15 cellular contexts compared by ENCODE assay signal in genomic region chr20:25485872-25486271, GRCh38.
A peak's percentile ranks its signal among the peaks of the same experiment; 100 is the strongest.
DNase-seq lines count a peak whose midpoint lies in the region; ATAC-seq, FAIRE-seq and TF ChIP-seq lines count a peak whose summit lies in the region.
"Had no signal": no experiment of that assay in that cellular context is flagged by ENCODE, and none has a peak within 500 bp of the region (broad histone marks: within the 10 kb centered on the region; RNA-seq: fewer than 3 reads in every experiment).

No MANE protein-coding gene starts in this region.

- TF ChIP-seq POLR2A in endothelial cell of umbilical vein (IDR thresholded peaks at IDR 0.05; ENCODE audit: low read depth, low read length), result no peak

- POLR2A ChIA-PET in PC-9 (lab: Charles Lee; ENCODE audit: unreplicated experiment), result no interaction called here
- POLR2A ChIA-PET in endothelial cell of umbilical vein (lab: Charles Lee), result no interaction called here

- H3K4me2 ChIP-seq in DND-41 (ENCODE audit: insufficient read depth, low read length), result peak overlapping the region; percentile 63
- peak overlapping the region; percentile 1 for H3K4me2 ChIP-seq in GM23248 (ENCODE audit: unreplicated experiment)
- no peak overlapping the region for H3K4me2 ChIP-seq in PC-9
- peak overlapping the region; percentile 47 for H3K4me2 ChIP-seq in endothelial cell of umbilical vein (ENCODE audit: insufficient read depth, low read length)
- H3K4me2 ChIP-seq: A549 had no signal

- FAIRE-seq in endothelial cell of umbilical vein (lab: Jason Lieb, UNC), result peak; percentile 4
- FAIRE-seq: G401.6, H54 had no signal

- H3K27ac ChIP-seq in DND-41 (ENCODE audit: low read length) (peak overlapping the region; percentile 81), GM23248 (no peak overlapping the region), PC-9 (0 out of 2 replicates have a peak overlapping the region, but pooled peaks have one; percentile 12), endothelial cell of umbilical vein (ENCODE audit: insufficient read depth, low read depth, low read length) (peak overlapping the region; percentile 53), dorsolateral prefrontal cortex (peak overlapping the region in 1 of 59 donors; percentile 35)
- H3K27ac ChIP-seq: A549 had no signal

- H3K9me2 ChIP-seq in GM23248 (ENCODE audit: insufficient read depth) (no peaks in the 10 kb centered on the region), PC-9 (ENCODE audit: insufficient read depth) (no peaks in the 10 kb centered on the region)

- H2AFZ ChIP-seq in DND-41 (ENCODE audit: low read depth, low read length), result no peak overlapping the region; the same call in 1 of the 2 replicates
- no peak overlapping the region for H2AFZ ChIP-seq in GM23248
- H2AFZ ChIP-seq in PC-9, result no peak overlapping the region
- no peak overlapping the region for H2AFZ ChIP-seq in endothelial cell of umbilical vein (ENCODE audit: low read depth, low read length)

- H4K20me1 ChIP-seq in DND-41 (ENCODE audit: insufficient read depth, low read length) (no peaks in the 10 kb centered on the region), GM23248 (ENCODE audit: insufficient read depth) (no peaks in the 10 kb centered on the region), PC-9 (ENCODE audit: insufficient read depth) (no peaks in the 10 kb centered on the region), endothelial cell of umbilical vein (replicated peaks; ENCODE audit: control insufficient read depth, extremely low read depth, insufficient read depth, low read length) (no peaks in the 10 kb centered on the region)

- CTCF ChIA-PET in PC-9 (lab: Charles Lee) (no interaction called here), endothelial cell of umbilical vein (lab: Charles Lee) (interaction anchor here (1.4 to 1.8 kb wide), 2 partner anchors 55 to 87 kb away, joined by 4 to 5 read pairs; no protein-coding TSS in a partner anchor)

- H3K4me3 ChIP-seq in DND-41 (ENCODE audit: low read depth in 1 of 2, low read length in 2 of 2) (peak overlapping the region in 1 of 2 experiments; percentile 23; a peak in 1 of 4 replicates), GM23248 (no peak overlapping the region), PC-9 (no peak overlapping the region), endothelial cell of umbilical vein (replicated peaks in 1 of 3; ENCODE audit: insufficient read depth in 1 of 3, low read depth in 1 of 3, low read length in 3 of 3) (no peak overlapping the region), dorsolateral prefrontal cortex (no peak overlapping the region)
- H3K4me3 ChIP-seq: A549 had no signal

- intact Hi-C loops in PC-9 (cut with micrococcal nuclease; ENCODE audit: unreplicated experiment), result loop anchor here (1.0 to 10.0 kb wide), 3 partner anchors 11 to 59 kb away; no protein-coding TSS in a partner anchor
- intact Hi-C loops in endothelial cell of umbilical vein (cut with micrococcal nuclease), result loop anchor here (1.0 to 5.0 kb wide), 4 partner anchors 22 to 137 kb away; no protein-coding TSS in a partner anchor
- intact Hi-C loops in Right ventricle myocardium superior (cut with DNase I), result no loop called here
- intact Hi-C loops in dorsolateral prefrontal cortex (cut with DNase I), result no loop called here

- dilution Hi-C loops in endothelial cell of umbilical vein (cut with MboI; ENCODE audit: extremely low pct_ligation_motif_present, low sequenced_read_pairs), result no loop called here

- H3K27me3 ChIP-seq in DND-41 (ENCODE audit: insufficient read depth, low read length, poor library complexity) (no peaks in the 10 kb centered on the region), GM23248 (replicated peaks; ENCODE audit: insufficient read depth) (no peaks in the 10 kb centered on the region), PC-9 (ENCODE audit: insufficient read depth, low read depth) (no peaks in the 10 kb centered on the region), endothelial cell of umbilical vein (ENCODE audit: control insufficient read depth in 2 of 2, insufficient read depth in 2 of 2, low read length in 2 of 2) (no peaks in the 10 kb centered on the region), dorsolateral prefrontal cortex (no peaks in the 10 kb centered on the region)
- H3K27me3 ChIP-seq: BE2C had no signal

- H3K36me3 Mint-ChIP-seq in stimulated activated effector memory CD8-positive, alpha-beta T cell treated with anti-CD3 and anti-CD28 coated beads, Interleukin-12 subunit alpha, Interleukin-12 subunit beta, amount 100 ng/mL, for 72 hours, result no peaks in the 10 kb centered on the region
- H3K36me3 Mint-ChIP-seq: CD8-positive, alpha-beta memory T cell had no signal

- in situ Hi-C loops in GM23248 (cut with MboI), result no loop called here

- H3F3A ChIP-seq in GM23248 (ENCODE audit: insufficient read depth), result no peaks in the 10 kb centered on the region
- peaks cover 5% of the 10 kb centered on the region for H3F3A ChIP-seq in PC-9 (ENCODE audit: insufficient read depth, low read depth)

- ATAC-seq in DND-41 (ENCODE audit: insufficient read depth, low read depth), result peak; percentile 48
- ATAC-seq in Right ventricle myocardium superior (ENCODE audit: poor library complexity), result no peak
- no peak for ATAC-seq in stimulated activated effector memory CD8-positive, alpha-beta T cell treated with anti-CD3 and anti-CD28 coated beads, Interleukin-12 subunit alpha, Interleukin-12 subunit beta, amount 100 ng/mL, for 72 hours
- ATAC-seq: A549, HCT116 had no signal

- 64 to 93% methylated on average over 2 of the region's 2 CpGs for WGBS in GM23248 (ENCODE audit: low coverage in 1 of 2, low lambda C conversion rate in 2 of 2, missing lambda C conversion rate in 2 of 2), 2 experiments

- peaks cover 56% of the 10 kb centered on the region for H3K4me1 ChIP-seq in DND-41 (ENCODE audit: insufficient read depth, low read length)
- peaks cover 15% of the 10 kb centered on the region for H3K4me1 ChIP-seq in GM23248 (ENCODE audit: insufficient read depth)
- H3K4me1 ChIP-seq in PC-9 (replicated peaks; ENCODE audit: insufficient read depth), result peaks cover 16% of the 10 kb centered on the region
- peaks cover 33% of the 10 kb centered on the region for H3K4me1 ChIP-seq in endothelial cell of umbilical vein (ENCODE audit: control insufficient read depth, extremely low read depth, insufficient read depth, low read length)
- H3K4me1 ChIP-seq: A549, BE2C, Caco-2 had no signal

- H3K36me3 ChIP-seq in DND-41 (ENCODE audit: insufficient read depth, low read length), result peaks cover 34% of the 10 kb centered on the region
- H3K36me3 ChIP-seq in GM23248 (ENCODE audit: low read depth), result no peaks in the 10 kb centered on the region
- H3K36me3 ChIP-seq in PC-9 (ENCODE audit: low read depth), result no peaks in the 10 kb centered on the region
- peaks cover 0 to 24% of the 10 kb centered on the region in 2 experiments for H3K36me3 ChIP-seq in endothelial cell of umbilical vein (ENCODE audit: control insufficient read depth in 2 of 2, extremely low read depth in 1 of 2, insufficient read depth in 2 of 2, low read length in 2 of 2)
- H3K36me3 ChIP-seq: BE2C had no signal

- no peaks in the 10 kb centered on the region for H3K9me3 Mint-ChIP-seq in stimulated activated effector memory CD8-positive, alpha-beta T cell treated with anti-CD3 and anti-CD28 coated beads, Interleukin-12 subunit alpha, Interleukin-12 subunit beta, amount 100 ng/mL, for 72 hours
- H3K9me3 Mint-ChIP-seq: CD8-positive, alpha-beta memory T cell had no signal

- H3K9me3 ChIP-seq in DND-41 (ENCODE audit: insufficient read depth, low read length, severe bottlenecking), result no peaks in the 10 kb centered on the region
- H3K9me3 ChIP-seq in GM23248 (ENCODE audit: low read depth), result no peaks in the 10 kb centered on the region
- H3K9me3 ChIP-seq in PC-9 (ENCODE audit: insufficient read depth, low read depth), result no peaks in the 10 kb centered on the region
- no peaks in the 10 kb centered on the region for H3K9me3 ChIP-seq in endothelial cell of umbilical vein (replicated peaks; ENCODE audit: control insufficient read depth, insufficient read depth, low read length)
- H3K9me3 ChIP-seq: A549, BE2C, Caco-2 had no signal

- no peak overlapping the region for H3K4me3 Mint-ChIP-seq in stimulated activated effector memory CD8-positive, alpha-beta T cell treated with anti-CD3 and anti-CD28 coated beads, Interleukin-12 subunit alpha, Interleukin-12 subunit beta, amount 100 ng/mL, for 72 hours

- no peaks in the 10 kb centered on the region for H3K79me2 ChIP-seq in DND-41 (ENCODE audit: insufficient read depth, low read length)
- no peaks in the 10 kb centered on the region for H3K79me2 ChIP-seq in GM23248 (ENCODE audit: insufficient read depth)
- H3K79me2 ChIP-seq in PC-9 (ENCODE audit: low read depth), result no peaks in the 10 kb centered on the region
- no peaks in the 10 kb centered on the region for H3K79me2 ChIP-seq in endothelial cell of umbilical vein (ENCODE audit: control insufficient read depth, insufficient read depth, low read length)

- TF ChIP-seq CTCF in DND-41 (IDR thresholded peaks at IDR 0.05; ENCODE audit: borderline replicate concordance, extremely low read depth, low read length, poor library complexity, severe bottlenecking), result no peak
- no peak for TF ChIP-seq CTCF in PC-9 (conservative IDR thresholded peaks at IDR 0.05)
- no peak for TF ChIP-seq CTCF in endothelial cell of umbilical vein (IDR thresholded peaks at IDR 0.05; ENCODE audit: extremely low read depth in 1 of 2, insufficient read depth in 1 of 2, low read depth in 1 of 2, low read length in 2 of 2)
- no peak for TF ChIP-seq CTCF in dorsolateral prefrontal cortex (IDR thresholded peaks at IDR 0.05 in 54 of 56, conservative IDR thresholded peaks at IDR 0.05 in 2 of 56; ENCODE audit: low read depth in 1 of 56, partially characterized antibody in 56 of 56)

- H3K27ac Mint-ChIP-seq in stimulated activated effector memory CD8-positive, alpha-beta T cell treated with anti-CD3 and anti-CD28 coated beads, Interleukin-12 subunit alpha, Interleukin-12 subunit beta, amount 100 ng/mL, for 72 hours, result no peak overlapping the region

- peak overlapping the region; percentile 45 for H3K9ac ChIP-seq in DND-41 (ENCODE audit: low read depth, low read length)
- H3K9ac ChIP-seq in GM23248, result no peak overlapping the region
- peak overlapping the region; percentile 43 for H3K9ac ChIP-seq in endothelial cell of umbilical vein (replicated peaks; ENCODE audit: extremely low read depth, insufficient read depth, low read length)

- no TSS peak for BruUV-seq in PC-9 (replicated peaks; lab: Mats Ljungman, UMichigan)
- no TSS peak for BruUV-seq in endothelial cell of umbilical vein (replicated peaks; lab: Mats Ljungman, UMichigan)

- H3K4me1 Mint-ChIP-seq in stimulated activated effector memory CD8-positive, alpha-beta T cell treated with anti-CD3 and anti-CD28 coated beads, Interleukin-12 subunit alpha, Interleukin-12 subunit beta, amount 100 ng/mL, for 72 hours, result peaks cover 18% of the 10 kb centered on the region

- no peaks in the 10 kb centered on the region for H3K9me1 ChIP-seq in endothelial cell of umbilical vein (replicated peaks; ENCODE audit: control insufficient read depth, extremely low read depth, insufficient read depth, low read length)

- peak; percentile 68 for DNase-seq in DND-41
- no peak for DNase-seq in GM23248
- no peak for DNase-seq in PC-9
- peak; percentile 12 for DNase-seq in endothelial cell of umbilical vein (ENCODE audit: low read depth, low spot score)
- DNase-seq in Right ventricle myocardium superior, result no peak
- DNase-seq in stimulated activated effector memory CD8-positive, alpha-beta T cell treated with anti-CD3 and anti-CD28 coated beads, Interleukin-12 subunit alpha, Interleukin-12 subunit beta, amount 100 ng/mL, for 72 hours (ENCODE audit: low spot score in 2 of 2), result no peak
- DNase-seq in dorsolateral prefrontal cortex, result no peak
- DNase-seq: BE2C; Caco-2; CD8-positive, alpha-beta memory T cell; KBM-7 had no signal

Comparison
In these comparisons a context has a peak if more than half of its experiments do, and no peak if none do; other contexts are left out.
1. DNase-seq: peak in DND-41 (single experiment) and endothelial cell of umbilical vein (single experiment); none in GM23248 (single experiment), PC-9 (0 of 2), Right ventricle myocardium superior (single experiment), stimulated activated effector memory CD8-positive, alpha-beta T cell treated with anti-CD3 and anti-CD28 coated beads, Interleukin-12 subunit alpha, Interleukin-12 subunit beta, amount 100 ng/mL, for 72 hours (0 of 2) and dorsolateral prefrontal cortex (0 of 10).
2. intact Hi-C loops: an anchor here in PC-9 (1.0 to 10.0 kb wide) and endothelial cell of umbilical vein (1.0 to 5.0 kb wide); none called in Right ventricle myocardium superior and dorsolateral prefrontal cortex.